In genomic region chr6:44312901-44313788, GRCh38 we compare ENCODE assay signal across 8 cellular contexts. TPM values are rescaled to one million over a fixed set of nuclear protein-coding genes. Genes with fewer than 3 reads are reported as not detected.
DNase-seq lines count a peak whose midpoint lies in the region; ATAC-seq and TF ChIP-seq lines count a peak whose summit lies in the region.

TSS of gene AARS2 (minus strand) at chr6:44313347. CDS start at chr6:44313323, 24 bp downstream.

- peak; percentile 88 to 97 (median 93) for TF ChIP-seq CTCF in uterus (IDR thresholded peaks at IDR 0.05)

- peak within 1 kb of the TSS; percentile 94 for H3K27ac Mint-ChIP-seq in T-helper 17 cell

- ATAC-seq in HG02884 (IDR thresholded peaks at IDR 0.05; ENCODE audit: unreplicated experiment) (peak; percentile 84), T-helper 17 cell (peak; percentile 97), right cardiac atrium (peak; percentile 93 to 95)

- WGBS in right cardiac atrium = 3% methylated on average over 52 of the region's 52 CpGs

- H3K4me3 Mint-ChIP-seq in T-helper 17 cell = peak within 1 kb of the TSS; percentile 98

- intact Hi-C loops in right cardiac atrium (cut with DNase I) (loop anchor here in 1 of 4 donors (10.0 kb wide), 1 partner anchor 138 kb away; no protein-coding TSS in a partner anchor), uterus (cut with DNase I; ENCODE audit: low total_unique reads) (no loop called here)

- peaks cover 9% of the 10 kb centered on the region for H3K36me3 Mint-ChIP-seq in T-helper 17 cell (ENCODE audit: low read depth)

- H3K4me1 Mint-ChIP-seq in T-helper 17 cell = peaks cover 22% of the 10 kb centered on the region

- H3K9me3 ChIP-seq in T-helper 17 cell (ENCODE audit: control insufficient read depth, low read length, poor library complexity, severe bottlenecking) (no peaks in the 10 kb centered on the region), right cardiac atrium (ENCODE audit: control insufficient read depth, low read length) (no peaks in the 10 kb centered on the region), uterus (no peaks in the 10 kb centered on the region)

- H3K27me3 Mint-ChIP-seq in T-helper 17 cell = peaks cover 13% of the 10 kb centered on the region

- H3K27me3 ChIP-seq in right cardiac atrium (ENCODE audit: control insufficient read depth, insufficient read depth) = no peaks in the 10 kb centered on the region
- H3K27me3 ChIP-seq in uterus = no peaks in the 10 kb centered on the region

- H3K27ac ChIP-seq in angular gyrus (ENCODE audit: low read depth, low read length) = peak within 1 kb of the TSS; percentile 19
- H3K27ac ChIP-seq in right cardiac atrium (ENCODE audit: low read length) = peak within 1 kb of the TSS; percentile 57
- H3K27ac ChIP-seq in uterus = peak within 1 kb of the TSS; percentile 61 to 82

- TF ChIP-seq POLR2A in GM15510 (IDR thresholded peaks at IDR 0.05; ENCODE audit: borderline replicate concordance, extremely low read depth, insufficient read length) (peak; percentile 97), uterus (IDR thresholded peaks at IDR 0.05) (peak in 1 of 2 donors; percentile 53)

- H3K4me3 ChIP-seq in right cardiac atrium (ENCODE audit: low read length) (peak within 1 kb of the TSS; percentile 81), uterus (peak within 1 kb of the TSS; percentile 72 to 75)

- H3K36me3 ChIP-seq in uterus = no peaks in the 10 kb centered on the region

- DNase-seq in NCI-H1694 (lab: John Stamatoyannopoulos, UW) (peak; percentile 50), T-helper 17 cell (peak; percentile 79 to 95 (median 84)), right cardiac atrium (peak; percentile 87 to 95 (median 94)), pulmonary artery endothelial cell (ENCODE audit: low read depth, low spot score) (peak; percentile 53), uterus (peak; percentile 78 to 86)

- H3K4me1 ChIP-seq in right cardiac atrium (ENCODE audit: control insufficient read depth, insufficient read depth, low read length) (peaks cover 3% of the 10 kb centered on the region), uterus (peaks cover 0 to 7% of the 10 kb centered on the region in 2 donors)

RNA-seq across cellular contexts. Expression of gene AARS2, which starts in this region (rescaled TPM):
- total RNA-seq in T-helper 17 cell (10 to 100 TPM; 13.1 to 14.8 TPM), right cardiac atrium (10 to 100 TPM in 2 of 4 donors, 1 to 10 TPM in 2; 6.8 to 12.2 (median 9.3) TPM), pulmonary artery endothelial cell (17.3 and 27.0 TPM in 2 replicates), uterus (10 to 100 TPM; 14.1 to 24.7 (median 21.0) TPM)
- 4.5 TPM for polyA plus RNA-seq in right cardiac atrium

Comparison
In these comparisons a context has a peak if more than half of its experiments do, and no peak if none do; other contexts are left out.
1. Peak in every context shown above with its lines: DNase-seq, ATAC-seq, H3K4me3 ChIP-seq and H3K27ac ChIP-seq.
2. H3K27ac ChIP-seq: peak in every context shown above with its lines; median percentile 72 in uterus; 57 in right cardiac atrium; 19 in angular gyrus.